34 cellular contexts compared by ENCODE assay signal in genomic region chr5:171299228-171299627, GRCh38. TPM values are rescaled to one million over a fixed set of nuclear protein-coding genes. Genes with fewer than 3 reads are reported as not detected.
"Had no signal": no experiment of that assay in that cellular context is flagged by ENCODE, and none has a peak within 500 bp of the region (broad histone marks: within the 10 kb centered on the region; RNA-seq: fewer than 3 reads in every experiment).

No MANE protein-coding gene starts in this region.

- H3K4me3 Mint-ChIP-seq: immature natural killer cell; naive thymus-derived CD8-positive, alpha-beta T cell; nephron; neural crest cell; stimulated activated memory B cell treated with anti-CD40 and anti-IgM and Interleukin-4, amounts not matched to agents 10 μg/mL and 1 μg/mL and 100 μg/mL, for 72 hours; stimulated activated naive CD8-positive, alpha-beta T cell treated with anti-CD3 and anti-CD28 coated beads, Interleukin-15, amount 100 ng/mL, for 72 hours had no signal

- H3K4me2 ChIP-seq: smooth muscle cell had no signal

- H3K27me3 ChIP-seq: right lobe of liver, thyroid gland, vagina had no signal

- H3K27ac ChIP-seq: left lung, lower lobe of right lung, pancreas, prostate gland, right lobe of liver, thyroid gland, transverse colon, upper lobe of left lung, vagina had no signal

- DNase-seq: hypothalamus; immature natural killer cell; kidney; left colon; left lung; lower lobe of right lung; mammary epithelial cell; mesenchymal stem cell; naive thymus-derived CD8-positive, alpha-beta T cell; nucleus accumbens; pancreas; posterior cingulate gyrus; right lobe of liver; stimulated activated CD4-positive, alpha-beta T cell treated with anti-CD3 and anti-CD28 coated beads, Interleukin-1b, Interleukin-23, amount 100 ng/mL, for 48 hours; stimulated activated CD4-positive, alpha-beta T cell treated with anti-CD3 and anti-CD28 coated beads, Interleukin-2, amount 100 ng/mL, for 48 hours; stimulated activated CD4-positive, alpha-beta T cell treated with anti-CD3 and anti-CD28 coated beads, Interleukin-4, amount 100 ng/mL, for 4 hours; stimulated activated CD8-positive, alpha-beta memory T cell treated with anti-CD3 and anti-CD28 coated beads, Interleukin-4, amount 100 ng/mL, for 48 hours; stimulated activated naive CD4-positive, alpha-beta T cell treated with Interleukin-2 at 50 U/mL for 16 hours; stimulated activated naive CD8-positive, alpha-beta T cell treated with anti-CD3 and anti-CD28 coated beads, Interleukin-15, amount 100 ng/mL, for 72 hours; substantia nigra; thyroid gland; transverse colon; upper lobe of left lung had no signal

- H3K9me3 Mint-ChIP-seq: immature natural killer cell; naive thymus-derived CD8-positive, alpha-beta T cell; nephron; neural crest cell; stimulated activated memory B cell treated with anti-CD40 and anti-IgM and Interleukin-4, amounts not matched to agents 10 μg/mL and 1 μg/mL and 100 μg/mL, for 72 hours; stimulated activated naive CD8-positive, alpha-beta T cell treated with anti-CD3 and anti-CD28 coated beads, Interleukin-15, amount 100 ng/mL, for 72 hours had no signal

- H3K36me3 Mint-ChIP-seq: naive thymus-derived CD8-positive, alpha-beta T cell; stimulated activated memory B cell treated with anti-CD40 and anti-IgM and Interleukin-4, amounts not matched to agents 10 μg/mL and 1 μg/mL and 100 μg/mL, for 72 hours had no signal

- H3K9me3 ChIP-seq: left lung, lower lobe of right lung, pancreas, prostate gland, right lobe of liver, thyroid gland, transverse colon, upper lobe of left lung, vagina had no signal

- H3K36me3 ChIP-seq: left lung, lower lobe of right lung, pancreas, prostate gland, right lobe of liver, thyroid gland, transverse colon, upper lobe of left lung, vagina had no signal

- H3K4me1 Mint-ChIP-seq: immature natural killer cell; naive thymus-derived CD8-positive, alpha-beta T cell; nephron; neural crest cell; stimulated activated memory B cell treated with anti-CD40 and anti-IgM and Interleukin-4, amounts not matched to agents 10 μg/mL and 1 μg/mL and 100 μg/mL, for 72 hours; stimulated activated naive CD8-positive, alpha-beta T cell treated with anti-CD3 and anti-CD28 coated beads, Interleukin-15, amount 100 ng/mL, for 72 hours had no signal

- H3K4me1 ChIP-seq: left lung, lower lobe of right lung, pancreas, prostate gland, right lobe of liver, thyroid gland, transverse colon, upper lobe of left lung, vagina had no signal

- H3K27ac Mint-ChIP-seq: immature natural killer cell; naive thymus-derived CD8-positive, alpha-beta T cell; nephron; stimulated activated memory B cell treated with anti-CD40 and anti-IgM and Interleukin-4, amounts not matched to agents 10 μg/mL and 1 μg/mL and 100 μg/mL, for 72 hours; stimulated activated naive CD8-positive, alpha-beta T cell treated with anti-CD3 and anti-CD28 coated beads, Interleukin-15, amount 100 ng/mL, for 72 hours had no signal

- H3K4me3 ChIP-seq: left lung, lower lobe of right lung, pancreas, prostate gland, right lobe of liver, smooth muscle cell, thyroid gland, transverse colon, upper lobe of left lung, vagina had no signal

RNA-seq across cellular contexts. Expression of gene TLX3, which starts 9.8 kb away (rescaled TPM):
- total RNA-seq: kidney; left colon; left lung; liver; lower lobe of right lung; mammary epithelial cell; mucosa of gallbladder; naive thymus-derived CD8-positive, alpha-beta T cell; osteoblast; pancreas; prostate gland; right lobe of liver; skeletal muscle tissue; smooth muscle cell; temporal lobe; thyroid gland; transverse colon; upper lobe of left lung; vagina had no signal
- polyA plus RNA-seq: immature natural killer cell; liver; mammary epithelial cell; naive thymus-derived CD8-positive, alpha-beta T cell; pancreas had no signal
